In genomic region chr14:105479438-105480164, GRCh38 we compare ENCODE assay signal across 11 cellular contexts. TPM values are rescaled to one million over a fixed set of nuclear protein-coding genes. Genes with fewer than 3 reads are reported as not detected.
DNase-seq lines count a peak whose midpoint lies in the region; ATAC-seq, FAIRE-seq and TF ChIP-seq lines count a peak whose summit lies in the region.
"Had no signal": no experiment of that assay in that cellular context is flagged by ENCODE, and none has a peak within 500 bp of the region (broad histone marks: within the 10 kb centered on the region; RNA-seq: fewer than 3 reads in every experiment).

No MANE protein-coding gene starts in this region.

- DNase-seq in heart left ventricle: no peak
- DNase-seq in Right ventricle myocardium superior: no peak
- no peak for DNase-seq in SK-N-MC (ENCODE audit: low read depth, low spot score)
- DNase-seq in kidney: peak; percentile 77
- DNase-seq in tibial nerve (ENCODE audit: low spot score in 2 of 2): no peak
- DNase-seq in MG63: no peak
- DNase-seq: islet precursor cell, NCI-H2107 had no signal

- H3K27me3 ChIP-seq in heart left ventricle (peaks cover 0 to 27% (median 0%) of the 10 kb centered on the region in 9 donors), tibial nerve (peaks cover 0 to 6% of the 10 kb centered on the region in 2 donors), MG63 (no peaks in the 10 kb centered on the region)

- peak in 1 of 2 donors; percentile 14 for TF ChIP-seq EP300 in tibial nerve (IDR thresholded peaks at IDR 0.05)

- H3K9me3 ChIP-seq in heart left ventricle (no peaks in the 10 kb centered on the region), SK-N-MC (ENCODE audit: low read depth, low read length) (no peaks in the 10 kb centered on the region), kidney (ENCODE audit: control insufficient read depth in 1 of 2, low read length in 2 of 2) (no peaks in the 10 kb centered on the region), tibial nerve (no peaks in the 10 kb centered on the region), MG63 (no peaks in the 10 kb centered on the region)

- no peak for ATAC-seq in heart left ventricle
- ATAC-seq in Right ventricle myocardium superior (ENCODE audit: poor library complexity): no peak
- ATAC-seq in GM21447 (IDR thresholded peaks at IDR 0.05; ENCODE audit: unreplicated experiment): no peak
- ATAC-seq in GM21423 (IDR thresholded peaks at IDR 0.05; ENCODE audit: unreplicated experiment): no peak

- no peak for FAIRE-seq in kidney (lab: Jason Lieb, UNC)
- FAIRE-seq: GM12891 had no signal

- 47 to 59% (median 52%) methylated on average over 33 to 34 of the region's 34 CpGs for WGBS in heart left ventricle, 4 donors
- 61 to 62% methylated on average over 32 to 34 of the region's 34 CpGs for WGBS in tibial nerve, 2 donors

- H3K9ac ChIP-seq in SK-N-MC (ENCODE audit: insufficient read length): no peak overlapping the region
- H3K9ac ChIP-seq in kidney (ENCODE audit: low read length in 2 of 2): no peak overlapping the region

- TF ChIP-seq CTCF in heart left ventricle (IDR thresholded peaks at IDR 0.05) (no peak), kidney (IDR thresholded peaks at IDR 0.05; ENCODE audit: borderline replicate concordance, extremely low read depth, insufficient read depth) (no peak), tibial nerve (IDR thresholded peaks at IDR 0.05) (no peak)

- H3K27ac ChIP-seq in heart left ventricle (peak overlapping the region in 11 of 12 donors; percentile 94 to 100 (median 98)), SK-N-MC (peak overlapping the region; percentile 97; the same call in 1 of the 2 replicates), kidney (ENCODE audit: low read depth in 2 of 2, low read length in 2 of 2) (peak overlapping the region in 1 of 2 donors; percentile 34), tibial nerve (peak overlapping the region in 3 of 4 donors; percentile 92 to 96 (median 95))

- intact Hi-C loops in heart left ventricle (cut with DNase I): loop anchor here in 2 of 10 donors (5.0 to 10.0 kb wide), 2 partner anchors 65 to 82 kb away; partner anchors contain the start of genes MTA1 (in 1 of the 2) and TEX22 (in 1 of the 2)
- intact Hi-C loops in Right ventricle myocardium superior (cut with DNase I): no loop called here
- intact Hi-C loops in kidney (cut with DNase I): no loop called here

- no peak for TF ChIP-seq POLR2A in heart left ventricle (IDR thresholded peaks at IDR 0.05)
- no peak for TF ChIP-seq POLR2A in tibial nerve (IDR thresholded peaks at IDR 0.05)

- H3K36me3 ChIP-seq in heart left ventricle (peaks cover 0 to 22% (median 15%) of the 10 kb centered on the region in 9 donors), SK-N-MC (ENCODE audit: insufficient read depth, low read length) (peaks cover 8% of the 10 kb centered on the region), kidney (ENCODE audit: control insufficient read depth in 1 of 2, insufficient read depth in 2 of 2, low read length in 2 of 2) (peaks cover 0 to 5% of the 10 kb centered on the region in 2 donors), tibial nerve (peaks cover 0 to 22% (median 0%) of the 10 kb centered on the region in 3 donors), MG63 (peaks cover 7% of the 10 kb centered on the region; the same call in 1 of the 2 replicates)

- H3K4me1 ChIP-seq in heart left ventricle (peaks cover 25 to 86% (median 74%) of the 10 kb centered on the region in 12 donors), kidney (ENCODE audit: control insufficient read depth in 1 of 2, insufficient read depth in 1 of 2, low read depth in 1 of 2, low read length in 2 of 2) (peaks cover 25 to 45% of the 10 kb centered on the region in 2 donors), tibial nerve (peaks cover 0 to 94% (median 62%) of the 10 kb centered on the region in 4 donors)

- H3K4me3 ChIP-seq in heart left ventricle (no peak overlapping the region), SK-N-MC (no peak overlapping the region), kidney (ENCODE audit: low read length in 2 of 2) (no peak overlapping the region), tibial nerve (no peak overlapping the region), MG63 (no peak overlapping the region)

RNA-seq across cellular contexts. Expression of gene CRIP2, which starts 5.0 kb away (rescaled TPM):
- 1,000 to 10,000 TPM in 2 of 9 donors, 100 to 1,000 TPM in 7; 695 to 1,715 (median 851) TPM for total RNA-seq in heart left ventricle
- 1,000 to 10,000 TPM in 1 of 2 donors, 100 to 1,000 TPM in 1; 829 to 1,402 TPM for polyA plus RNA-seq in heart left ventricle
- 1,011 TPM for total RNA-seq in Right ventricle myocardium superior
- 357 TPM for total RNA-seq in kidney
- polyA plus RNA-seq in kidney (ENCODE audit: insufficient read depth, low read depth, low replicate concordance): 338 TPM
- total RNA-seq in tibial nerve: 100 to 1,000 TPM; 161 to 268 (median 208) TPM
- total RNA-seq in MG63 (2014; rRNA removed; shearing (Covaris generic); ENCODE audit: low replicate concordance): 129 and 270 TPM in 2 replicates

RNA-seq across cellular contexts. Expression of gene CRIP1, which starts 7.1 kb away (rescaled TPM):
- total RNA-seq in heart left ventricle: 100 to 1,000 TPM in 1 of 9 donors, 10 to 100 TPM in 8; 12.1 to 195 (median 56.9) TPM
- 100 to 1,000 TPM in 1 of 2 donors, 10 to 100 TPM in 1; 81.1 to 109 TPM for polyA plus RNA-seq in heart left ventricle
- total RNA-seq in Right ventricle myocardium superior: 71.8 TPM
- 381 TPM for total RNA-seq in kidney
- polyA plus RNA-seq in kidney (ENCODE audit: insufficient read depth, low read depth, low replicate concordance): 272 TPM
- total RNA-seq in tibial nerve: 10 to 100 TPM; 26.4 to 77.8 (median 33.5) TPM
- 17.3 TPM in 1 of 2 replicates, not detected in the other for total RNA-seq in MG63 (2014; rRNA removed; shearing (Covaris generic); ENCODE audit: low replicate concordance)

RNA-seq across cellular contexts. Expression of gene TEDC1, which starts 11.4 kb away (rescaled TPM):
- total RNA-seq in heart left ventricle (10 to 100 TPM in 1 of 9 donors, 1 to 10 TPM in 7, under 1 TPM in 1; 0.94 to 12.4 (median 3.2) TPM), Right ventricle myocardium superior (6.2 TPM), kidney (13.2 TPM), tibial nerve (10 to 100 TPM in 3 of 4 donors, 1 to 10 TPM in 1; 5.5 to 20.4 (median 14.2) TPM)
- polyA plus RNA-seq in heart left ventricle (1 to 10 TPM; 4.8 to 6.7 TPM), kidney (ENCODE audit: insufficient read depth, low read depth, low replicate concordance) (6.9 TPM)
- total RNA-seq in MG63 (2014; rRNA removed; shearing (Covaris generic); ENCODE audit: low replicate concordance): 29.3 and 58.1 TPM in 2 replicates

RNA-seq across cellular contexts. Expression of gene TMEM121, which starts 46.8 kb away (rescaled TPM):
- 1 to 10 TPM; 1.0 to 4.4 (median 2.0) TPM for total RNA-seq in heart left ventricle
- polyA plus RNA-seq in heart left ventricle: 1 to 10 TPM; 1.1 to 1.5 TPM
- 3.1 TPM for total RNA-seq in Right ventricle myocardium superior
- 3.1 TPM for total RNA-seq in kidney
- 4.1 TPM for polyA plus RNA-seq in kidney (ENCODE audit: insufficient read depth, low read depth, low replicate concordance)
- 10 to 100 TPM; 15.1 to 28.2 (median 20.1) TPM for total RNA-seq in tibial nerve
- 7.1 and 17.0 TPM in 2 replicates for total RNA-seq in MG63 (2014; rRNA removed; shearing (Covaris generic); ENCODE audit: low replicate concordance)

RNA-seq across cellular contexts. Expression of gene MTA1, which starts 60.0 kb away (rescaled TPM):
- total RNA-seq in heart left ventricle: 100 to 1,000 TPM in 7 of 9 donors, 10 to 100 TPM in 2; 71.8 to 169 (median 109) TPM
- polyA plus RNA-seq in heart left ventricle: 100 to 1,000 TPM; 103 to 191 TPM
- 191 TPM for total RNA-seq in Right ventricle myocardium superior
- total RNA-seq in kidney: 112 TPM
- 30.4 TPM for polyA plus RNA-seq in kidney (ENCODE audit: insufficient read depth, low read depth, low replicate concordance)
- 100 to 1,000 TPM in 1 of 4 donors, 10 to 100 TPM in 3; 67.5 to 213 (median 95.3) TPM for total RNA-seq in tibial nerve
- total RNA-seq in MG63 (2014; rRNA removed; shearing (Covaris generic); ENCODE audit: low replicate concordance): 20.6 and 46.5 TPM in 2 replicates
